In the genomic region with DNA sequence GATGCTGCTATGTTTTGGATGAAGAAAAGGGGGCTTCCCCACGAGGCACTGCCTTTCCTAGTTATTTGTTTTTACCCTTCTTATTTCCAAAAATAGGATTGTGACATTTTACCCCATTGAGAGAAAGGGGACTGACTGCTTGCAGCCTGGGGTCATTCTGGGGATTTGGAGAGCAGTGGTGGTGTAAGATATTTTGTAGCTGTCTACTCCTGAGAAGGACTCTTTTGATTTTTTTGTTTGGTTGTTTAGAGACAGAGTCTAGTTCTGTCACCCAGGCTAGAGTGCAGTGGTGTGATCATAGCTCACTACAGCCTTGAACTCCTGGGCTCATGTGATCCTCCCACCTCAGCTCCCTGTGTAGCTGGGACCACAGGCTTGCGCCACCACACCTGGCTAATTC, we compare ENCODE assay signal across 18 cellular contexts.
DNase-seq lines count a peak whose midpoint lies in the region; ATAC-seq, FAIRE-seq and TF ChIP-seq lines count a peak whose summit lies in the region.
"Had no signal": no experiment of that assay in that cellular context is flagged by ENCODE, and none has a peak within 500 bp of the region (broad histone marks: within the 10 kb centered on the region; RNA-seq: fewer than 3 reads in every experiment).

No MANE protein-coding gene starts in this region.

- DNase-seq in HepG2 (ENCODE audit: low spot score) (no peak), right lobe of liver (no peak), gastrocnemius medialis (no peak), LoVo (ENCODE audit: low spot score) (no peak)
- DNase-seq: Calu3; CD4-positive, alpha-beta T cell; CD8-positive, alpha-beta memory T cell; DMS53; DMS79 treated with DMSO at 0.1 percent for 48 hours; GF-D8; GOT3; HCEC 1CT had no signal

- in situ Hi-C loops in HepG2 (cut with HindIII; ENCODE audit: extremely low pct_ligation_motif_present, low pct_unique_long_range_greater_than_20kb) (no loop called here), gastrocnemius medialis (cut with MboI; ENCODE audit: low sequenced_read_pairs in 4 of 4) (no loop called here)

- peaks cover 1 to 23% of the 10 kb centered on the region in 2 experiments; a peak in 2 of 5 replicates for H3K36me3 ChIP-seq in HepG2 (replicated peaks in 1 of 2; ENCODE audit: control insufficient read depth in 1 of 2, insufficient read depth in 2 of 2, low read length in 2 of 2)
- peaks cover 0 to 96% (median 55%) of the 10 kb centered on the region in 4 donors for H3K36me3 ChIP-seq in right lobe of liver
- no peaks in the 10 kb centered on the region for H3K36me3 ChIP-seq in BLaER1 treated with 17β-estradiol and CSF1 and Interleukin-3, amounts not matched to agents 10 nM and 100 nM
- H3K36me3 ChIP-seq in gastrocnemius medialis, result peaks cover 9 to 96% of the 10 kb centered on the region in 2 donors
- peaks cover 12 to 95% (median 89%) of the 10 kb centered on the region in 5 donors for H3K36me3 ChIP-seq in subcutaneous abdominal adipose tissue (ENCODE audit: control insufficient read depth in 5 of 5, insufficient read depth in 5 of 5, low read length in 5 of 5)

- H3K9ac ChIP-seq in HepG2 (ENCODE audit: insufficient read depth, low read depth, low read length) (no peak overlapping the region), subcutaneous abdominal adipose tissue (ENCODE audit: low read length in 5 of 5) (peak overlapping the region in 1 of 5 donors; percentile 7)
- H3K9ac ChIP-seq in BLaER1 treated with 17β-estradiol and CSF1 and Interleukin-3, amounts not matched to agents 10 nM and 100 nM, result no peak overlapping the region

- BruUV-seq in HepG2 (replicated peaks; lab: Mats Ljungman, UMichigan), result no TSS peak

- H3K27me3 ChIP-seq in HepG2 (ENCODE audit: control insufficient read depth in 1 of 2, insufficient read depth in 2 of 2, low read length in 2 of 2) (no peaks in the 10 kb centered on the region), right lobe of liver (no peaks in the 10 kb centered on the region), gastrocnemius medialis (no peaks in the 10 kb centered on the region), subcutaneous abdominal adipose tissue (ENCODE audit: control insufficient read depth in 5 of 5, insufficient read depth in 4 of 5, low read length in 5 of 5) (no peaks in the 10 kb centered on the region)
- no peaks in the 10 kb centered on the region for H3K27me3 ChIP-seq in BLaER1 treated with 17β-estradiol and CSF1 and Interleukin-3, amounts not matched to agents 10 nM and 100 nM

- no peak for TF ChIP-seq RAD21 in HepG2 (CRISPR knock-in tag; IDR thresholded peaks at IDR 0.05)

- H3K4me3 ChIP-seq in HepG2 (replicated peaks in 1 of 3; ENCODE audit: insufficient read depth in 1 of 3, low read depth in 2 of 3, low read length in 3 of 3) (no peak overlapping the region), right lobe of liver (no peak overlapping the region), gastrocnemius medialis (no peak overlapping the region), subcutaneous abdominal adipose tissue (ENCODE audit: low read depth in 1 of 5, low read length in 5 of 5) (no peak overlapping the region)
- H3K4me3 ChIP-seq in BLaER1 treated with 17β-estradiol and CSF1 and Interleukin-3, amounts not matched to agents 10 nM and 100 nM, result no peak overlapping the region

- CTCF ChIA-PET in HepG2 (lab: Yijun Ruan, JAX; ENCODE audit: low intra/inter-chr PET ratio, low total read pairs), result no interaction called here

- TF ChIP-seq EP300 in HepG2 (IDR thresholded peaks at IDR 0.05; ENCODE audit: low read depth in 2 of 2, low read length in 2 of 2) (no peak), HepG2 (CRISPR knock-in tag; IDR thresholded peaks at IDR 0.05; ENCODE audit: borderline replicate concordance) (no peak)

- no peak overlapping the region for H3K4me2 ChIP-seq in HepG2 (ENCODE audit: low read depth, low read length)
- peak overlapping the region in 6 of 11 experiments; percentile 11 to 54 (median 16); a peak in 9 of 22 replicates for H3K4me2 ChIP-seq in BLaER1 treated with 17β-estradiol and CSF1 and Interleukin-3, amounts not matched to agents 10 nM and 100 nM

- no peaks in the 10 kb centered on the region for H3K79me2 ChIP-seq in HepG2 (ENCODE audit: insufficient read depth, low read length)

- no peaks in the 10 kb centered on the region for H4K20me1 ChIP-seq in HepG2 (ENCODE audit: insufficient read depth, low read length)
- H4K20me1 ChIP-seq in BLaER1 treated with 17β-estradiol and CSF1 and Interleukin-3, amounts not matched to agents 10 nM and 100 nM, result peaks cover 0 to 11% (median 0%) of the 10 kb centered on the region in 11 experiments; a peak in 1 of 22 replicates

- H2AFZ ChIP-seq in HepG2 (ENCODE audit: low read length), result no peak overlapping the region

- TF ChIP-seq POLR2A in HepG2 (IDR thresholded peaks at IDR 0.05; ENCODE audit: insufficient read depth in 1 of 2, low read depth in 2 of 2, low read length in 2 of 2), result no peak
- TF ChIP-seq POLR2A in right lobe of liver (IDR thresholded peaks at IDR 0.05), result no peak
- no peak for TF ChIP-seq POLR2A in gastrocnemius medialis (IDR thresholded peaks at IDR 0.05)

- 57% methylated on average over 2 of the region's 2 CpGs for WGBS in HepG2 (ENCODE audit: low lambda C conversion rate)
- WGBS in right lobe of liver (ENCODE audit: insufficient coverage, low coverage, low lambda C conversion rate, missing lambda C conversion rate), result 38% methylated on average over 1 of the region's 2 CpGs

- H3K4me1 ChIP-seq in HepG2 (ENCODE audit: insufficient read depth, low read length) (peaks cover 12% of the 10 kb centered on the region), right lobe of liver (no peaks in the 10 kb centered on the region), gastrocnemius medialis (peaks cover 7 to 9% of the 10 kb centered on the region in 2 donors), subcutaneous abdominal adipose tissue (ENCODE audit: control insufficient read depth in 5 of 5, insufficient read depth in 5 of 5, low read length in 5 of 5) (peaks cover 0 to 24% (median 3%) of the 10 kb centered on the region in 5 donors)
- H3K4me1 ChIP-seq in BLaER1 treated with 17β-estradiol and CSF1 and Interleukin-3, amounts not matched to agents 10 nM and 100 nM, result peaks cover 0 to 17% (median 4%) of the 10 kb centered on the region in 10 experiments; a peak in 7 of 20 replicates

- intact Hi-C loops in HepG2 (cut with micrococcal nuclease; ENCODE audit: unreplicated experiment), result no loop called here
- intact Hi-C loops in right lobe of liver (cut with DNase I), result no loop called here
- intact Hi-C loops in gastrocnemius medialis (cut with DNase I; ENCODE audit: low total_unique reads), result no loop called here

- ATAC-seq in HepG2 (peak; percentile 76), right lobe of liver (no peak), gastrocnemius medialis (no peak), GM18909 (IDR thresholded peaks at IDR 0.05; ENCODE audit: poor library complexity, unreplicated experiment) (no peak)

- peak; percentile 8 for FAIRE-seq in HepG2 (lab: Jason Lieb, UNC)
- FAIRE-seq: GM12891, GM18507, H54 had no signal

- H3K27ac ChIP-seq in HepG2 (ENCODE audit: extremely low read length, insufficient read depth, low read length) (peak overlapping the region; percentile 45), right lobe of liver (no peak overlapping the region), gastrocnemius medialis (peak overlapping the region; percentile 81 to 91 (median 84)), subcutaneous abdominal adipose tissue (ENCODE audit: low read depth, low read length) (peak overlapping the region; percentile 46)
- no peak overlapping the region for H3K27ac ChIP-seq in BLaER1 treated with 17β-estradiol and CSF1 and Interleukin-3, amounts not matched to agents 10 nM and 100 nM

- TF ChIP-seq CTCF in HepG2 (CRISPR knock-in tag; IDR thresholded peaks at IDR 0.05) (no peak), right lobe of liver (IDR thresholded peaks at IDR 0.05) (no peak), gastrocnemius medialis (IDR thresholded peaks at IDR 0.05 in 4 of 5, conservative IDR thresholded peaks at IDR 0.05 in 1 of 5) (no peak)

- H3K9me3 ChIP-seq in HepG2 (ENCODE audit: low read length) (no peaks in the 10 kb centered on the region), right lobe of liver (no peaks in the 10 kb centered on the region), gastrocnemius medialis (no peaks in the 10 kb centered on the region), subcutaneous abdominal adipose tissue (ENCODE audit: control insufficient read depth in 5 of 5, low read length in 5 of 5) (no peaks in the 10 kb centered on the region)
- H3K9me3 ChIP-seq in BLaER1 treated with 17β-estradiol and CSF1 and Interleukin-3, amounts not matched to agents 10 nM and 100 nM (replicated peaks in 1 of 11), result no peaks in the 10 kb centered on the region

- POLR2A ChIA-PET in HepG2 (lab: Yijun Ruan, JAX), result no interaction called here

TF ChIP-seq in HepG2, 621 proteins besides CTCF, POLR2A, EP300 and RAD21:
- no peak for TF ChIP-seq TCF7 (IDR thresholded peaks at IDR 0.05; ENCODE audit: low read depth)
- TF ChIP-seq, protein P1, sequence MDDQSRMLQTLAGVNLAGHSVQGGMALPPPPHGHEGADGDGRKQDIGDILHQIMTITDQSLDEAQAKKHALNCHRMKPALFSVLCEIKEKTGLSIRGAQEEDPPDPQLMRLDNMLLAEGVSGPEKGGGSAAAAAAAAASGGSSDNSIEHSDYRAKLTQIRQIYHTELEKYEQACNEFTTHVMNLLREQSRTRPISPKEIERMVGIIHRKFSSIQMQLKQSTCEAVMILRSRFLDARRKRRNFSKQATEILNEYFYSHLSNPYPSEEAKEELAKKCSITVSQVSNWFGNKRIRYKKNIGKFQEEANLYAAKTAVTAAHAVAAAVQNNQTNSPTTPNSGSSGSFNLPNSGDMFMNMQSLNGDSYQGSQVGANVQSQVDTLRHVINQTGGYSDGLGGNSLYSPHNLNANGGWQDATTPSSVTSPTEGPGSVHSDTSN (CRISPR knock-in tag; IDR thresholded peaks at IDR 0.05; ENCODE audit: borderline replicate concordance), result no peak
- no peak for TF ChIP-seq SP4 (CRISPR knock-in tag; IDR thresholded peaks at IDR 0.05)
TF ChIP-seq in HepG2: peak in this region for 0.

Comparison
In these comparisons a context has a peak if more than half of its experiments do, and no peak if none do; other contexts are left out.
1. H3K27ac ChIP-seq: peak in HepG2 (single experiment), gastrocnemius medialis (4 of 4) and subcutaneous abdominal adipose tissue (single experiment); none in right lobe of liver (0 of 3) and BLaER1 treated with 17β-estradiol and CSF1 and Interleukin-3, amounts not matched to agents 10 nM and 100 nM (0 of 11).